In the genomic region with DNA sequence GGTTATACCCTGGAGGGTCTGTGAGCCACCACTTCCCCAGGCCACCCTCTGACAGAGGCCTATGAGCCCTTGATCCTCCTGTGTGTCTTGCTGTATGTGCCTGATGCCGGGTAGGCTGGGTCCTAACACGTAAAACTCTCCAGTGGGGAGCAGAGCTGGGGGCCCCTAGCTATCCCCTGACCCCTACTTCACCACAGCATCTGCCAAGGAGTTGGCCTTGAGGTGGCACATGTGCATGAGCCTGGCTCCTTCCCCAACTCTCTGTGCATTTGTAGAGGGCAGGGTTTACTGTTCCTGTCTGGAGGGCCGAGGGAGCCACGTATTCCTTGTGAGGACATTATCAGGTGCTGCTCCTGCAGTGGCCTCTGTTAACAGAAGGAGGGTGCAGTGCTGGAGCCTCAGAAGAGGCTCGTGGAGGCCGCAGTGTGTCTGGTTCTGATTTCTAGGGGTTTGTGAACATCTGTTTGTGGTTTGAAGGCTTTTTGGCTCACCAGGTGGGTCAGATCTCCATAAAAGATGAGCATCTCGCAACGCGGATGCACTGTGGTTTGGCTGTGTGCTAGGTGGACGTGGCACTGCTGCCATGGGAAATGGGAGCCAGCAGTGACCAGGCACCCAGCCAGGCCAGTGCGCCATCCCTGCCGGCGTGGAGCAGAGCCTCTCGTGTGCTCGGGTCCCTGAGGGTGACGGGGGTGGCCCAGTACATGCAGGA, we compare ENCODE assay signal across 1 cellular context.
TF ChIP-seq lines count a peak whose summit lies in the region.

No MANE protein-coding gene starts in this region.

TF ChIP-seq in K562, 482 proteins besides CTCF, POLR2A, EP300 and RAD21:
- TF ChIP-seq, protein P1, sequence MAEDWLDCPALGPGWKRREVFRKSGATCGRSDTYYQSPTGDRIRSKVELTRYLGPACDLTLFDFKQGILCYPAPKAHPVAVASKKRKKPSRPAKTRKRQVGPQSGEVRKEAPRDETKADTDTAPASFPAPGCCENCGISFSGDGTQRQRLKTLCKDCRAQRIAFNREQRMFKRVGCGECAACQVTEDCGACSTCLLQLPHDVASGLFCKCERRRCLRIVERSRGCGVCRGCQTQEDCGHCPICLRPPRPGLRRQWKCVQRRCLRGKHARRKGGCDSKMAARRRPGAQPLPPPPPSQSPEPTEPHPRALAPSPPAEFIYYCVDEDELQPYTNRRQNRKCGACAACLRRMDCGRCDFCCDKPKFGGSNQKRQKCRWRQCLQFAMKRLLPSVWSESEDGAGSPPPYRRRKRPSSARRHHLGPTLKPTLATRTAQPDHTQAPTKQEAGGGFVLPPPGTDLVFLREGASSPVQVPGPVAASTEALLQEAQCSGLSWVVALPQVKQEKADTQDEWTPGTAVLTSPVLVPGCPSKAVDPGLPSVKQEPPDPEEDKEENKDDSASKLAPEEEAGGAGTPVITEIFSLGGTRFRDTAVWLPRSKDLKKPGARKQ (CRISPR knock-in tag; IDR thresholded peaks at IDR 0.05): no peak
- TF ChIP-seq CBFA2T3 (IDR thresholded peaks at IDR 0.05) (0 out of 2 replicates have a peak, but pooled peaks have one; percentile 9), HEY1 (CRISPR knock-in tag; IDR thresholded peaks at IDR 0.05; ENCODE audit: borderline replicate concordance) (no peak), MAFF (IDR thresholded peaks at IDR 0.05; ENCODE audit: low read length) (no peak), KHSRP (IDR thresholded peaks at IDR 0.05) (no peak), ZBTB7A (IDR thresholded peaks at IDR 0.05; ENCODE audit: borderline replicate concordance, control insufficient read depth, low read depth, low read length) (no peak)
- TF ChIP-seq, protein P2, sequence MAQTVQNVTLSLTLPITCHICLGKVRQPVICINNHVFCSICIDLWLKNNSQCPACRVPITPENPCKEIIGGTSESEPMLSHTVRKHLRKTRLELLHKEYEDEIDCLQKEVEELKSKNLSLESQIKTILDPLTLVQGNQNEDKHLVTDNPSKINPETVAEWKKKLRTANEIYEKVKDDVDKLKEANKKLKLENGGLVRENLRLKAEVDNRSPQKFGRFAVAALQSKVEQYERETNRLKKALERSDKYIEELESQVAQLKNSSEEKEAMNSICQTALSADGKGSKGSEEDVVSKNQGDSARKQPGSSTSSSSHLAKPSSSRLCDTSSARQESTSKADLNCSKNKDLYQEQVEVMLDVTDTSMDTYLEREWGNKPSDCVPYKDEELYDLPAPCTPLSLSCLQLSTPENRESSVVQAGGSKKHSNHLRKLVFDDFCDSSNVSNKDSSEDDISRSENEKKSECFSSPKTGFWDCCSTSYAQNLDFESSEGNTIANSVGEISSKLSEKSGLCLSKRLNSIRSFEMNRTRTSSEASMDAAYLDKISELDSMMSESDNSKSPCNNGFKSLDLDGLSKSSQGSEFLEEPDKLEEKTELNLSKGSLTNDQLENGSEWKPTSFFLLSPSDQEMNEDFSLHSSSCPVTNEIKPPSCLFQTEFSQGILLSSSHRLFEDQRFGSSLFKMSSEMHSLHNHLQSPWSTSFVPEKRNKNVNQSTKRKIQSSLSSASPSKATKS (CRISPR knock-in tag; IDR thresholded peaks at IDR 0.05): no peak
